In genomic region chr16:1993731-1994131, GRCh38 we compare ENCODE assay signal across 14 cellular contexts. TPM values are rescaled to one million over a fixed set of nuclear protein-coding genes. Genes with fewer than 3 reads are reported as not detected.
DNase-seq lines count a peak whose midpoint lies in the region; ATAC-seq and TF ChIP-seq lines count a peak whose summit lies in the region.
"Had no signal": no experiment of that assay in that cellular context is flagged by ENCODE, and none has a peak within 500 bp of the region (broad histone marks: within the 10 kb centered on the region; RNA-seq: fewer than 3 reads in every experiment).

No MANE protein-coding gene starts in this region.

- H3K9me3 Mint-ChIP-seq in activated CD4-positive, alpha-beta T cell treated with anti-CD3 and anti-CD28 coated beads, Interleukin-2, amount 10 ng/mL, durations not matched to agents 7 days and 5 days, result no peaks in the 10 kb centered on the region
- H3K9me3 Mint-ChIP-seq in brain (peaks cover 0 to 2% (median 2%) of the 10 kb centered on the region in 5 experiments), nephron progenitor cell (no peaks in the 10 kb centered on the region)

- H3K27me3 Mint-ChIP-seq in activated CD4-positive, alpha-beta T cell treated with anti-CD3 and anti-CD28 coated beads, Interleukin-2, amount 10 ng/mL, durations not matched to agents 7 days and 5 days, result peaks cover 16% of the 10 kb centered on the region
- H3K27me3 Mint-ChIP-seq in brain (peaks cover 28% of the 10 kb centered on the region), nephron progenitor cell (ENCODE audit: low read depth, poor library complexity) (peaks cover 40% of the 10 kb centered on the region)

- no peaks in the 10 kb centered on the region for H3K9me3 ChIP-seq in WERI-Rb-1 (ENCODE audit: severe bottlenecking)
- H3K9me3 ChIP-seq: uterus had no signal

- TF ChIP-seq CTCF in brain (conservative IDR thresholded peaks at IDR 0.05), result no peak
- no peak for TF ChIP-seq CTCF in nephron progenitor cell (IDR thresholded peaks at IDR 0.05)
- no peak for TF ChIP-seq CTCF in WERI-Rb-1 (IDR thresholded peaks at IDR 0.05; ENCODE audit: low read depth, low read length)

- H3K27ac ChIP-seq in WERI-Rb-1, result no peak overlapping the region
- H3K27ac ChIP-seq: KMS-11, uterus had no signal

- no peak overlapping the region for H3K4me3 ChIP-seq in WERI-Rb-1 (ENCODE audit: low read depth, low read length)
- H3K4me3 ChIP-seq: uterus had no signal

- CTCF ChIA-PET in activated CD4-positive, alpha-beta T cell treated with anti-CD3 and anti-CD28 coated beads, Interleukin-2, amount 10 ng/mL, durations not matched to agents 7 days and 5 days (lab: Charles Lee), result interaction anchor here (0.9 to 5.0 kb wide), 5 partner anchors 10 to 29 kb away, joined by 3 to 36 read pairs (median 4); partner anchors contain the start of genes GFER and ZNF598

- no peak for DNase-seq in activated CD4-positive, alpha-beta T cell treated with anti-CD3 and anti-CD28 coated beads, Interleukin-2, amount 10 ng/mL, durations not matched to agents 7 days and 5 days
- no peak for DNase-seq in activated CD4-positive, alpha-beta T cell treated with anti-CD3 and anti-CD28 coated beads for 4 hours
- DNase-seq in M059J (ENCODE audit: low read depth), result peak; percentile 52
- DNase-seq in nephron progenitor cell, result no peak
- DNase-seq in WERI-Rb-1, result no peak
- DNase-seq: activated gamma-delta T cell treated with Interleukin-2 at 50 U/mL for 16 hours; stimulated activated CD4-positive, alpha-beta T cell treated with anti-CD3 and anti-CD28 coated beads, Interleukin-2, amount 100 ng/mL, for 24 hours; uterus had no signal

- H3K36me3 ChIP-seq in WERI-Rb-1, result peaks cover 24% of the 10 kb centered on the region
- H3K36me3 ChIP-seq: uterus had no signal

- POLR2A ChIA-PET in activated CD4-positive, alpha-beta T cell treated with anti-CD3 and anti-CD28 coated beads, Interleukin-2, amount 10 ng/mL, durations not matched to agents 7 days and 5 days (lab: Charles Lee), result interaction anchor here (0.9 kb wide), 1 partner anchor 160 kb away, joined by 3 read pairs; no protein-coding TSS in a partner anchor

- ATAC-seq in GM19455 (IDR thresholded peaks at IDR 0.05; ENCODE audit: unreplicated experiment), result no peak
- ATAC-seq in HG03521 (IDR thresholded peaks at IDR 0.05; ENCODE audit: unreplicated experiment), result no peak
- ATAC-seq: Right ventricle myocardium inferior had no signal

- no peaks in the 10 kb centered on the region for H3K27me3 ChIP-seq in WERI-Rb-1 (ENCODE audit: insufficient read depth, low read depth, severe bottlenecking)

- H3K4me1 Mint-ChIP-seq in activated CD4-positive, alpha-beta T cell treated with anti-CD3 and anti-CD28 coated beads, Interleukin-2, amount 10 ng/mL, durations not matched to agents 7 days and 5 days, result peaks cover 24% of the 10 kb centered on the region
- H3K4me1 Mint-ChIP-seq in brain (peaks cover 18% of the 10 kb centered on the region), nephron progenitor cell (peaks cover 12% of the 10 kb centered on the region)

- peak overlapping the region; percentile 80 for H3K27ac Mint-ChIP-seq in activated CD4-positive, alpha-beta T cell treated with anti-CD3 and anti-CD28 coated beads, Interleukin-2, amount 10 ng/mL, durations not matched to agents 7 days and 5 days
- H3K27ac Mint-ChIP-seq in brain (peak overlapping the region in 1 of 5 experiments; percentile 63), nephron progenitor cell (no peak overlapping the region)

- no peak overlapping the region for H3K4me3 Mint-ChIP-seq in activated CD4-positive, alpha-beta T cell treated with anti-CD3 and anti-CD28 coated beads, Interleukin-2, amount 10 ng/mL, durations not matched to agents 7 days and 5 days
- H3K4me3 Mint-ChIP-seq in brain, result peak overlapping the region in 3 of 5 experiments; percentile 41 to 64 (median 62)
- H3K4me3 Mint-ChIP-seq in nephron progenitor cell, result peak overlapping the region; percentile 44

- peaks cover 9% of the 10 kb centered on the region for H3K36me3 Mint-ChIP-seq in activated CD4-positive, alpha-beta T cell treated with anti-CD3 and anti-CD28 coated beads, Interleukin-2, amount 10 ng/mL, durations not matched to agents 7 days and 5 days (ENCODE audit: low read depth)
- H3K36me3 Mint-ChIP-seq in brain (peaks cover 8% of the 10 kb centered on the region), nephron progenitor cell (ENCODE audit: low read depth) (peaks cover 18% of the 10 kb centered on the region)

RNA-seq across cellular contexts. Expression of gene SYNGR3, which starts 4.0 kb away (rescaled TPM):
- total RNA-seq in activated CD4-positive, alpha-beta T cell treated with anti-CD3 and anti-CD28 coated beads, Interleukin-2, amount 10 ng/mL, durations not matched to agents 7 days and 5 days, result 1 to 10 TPM; 1.3 to 1.9 TPM
- 3.4 and 7.1 TPM in 2 replicates for total RNA-seq in M059J (2014; rRNA removed; shearing (Covaris generic))
- polyA plus RNA-seq in brain (ENCODE audit: insufficient read depth, low read depth, low replicate concordance), result 59.3 TPM

RNA-seq across cellular contexts. Expression of gene GFER, which starts 9.7 kb away (rescaled TPM):
- total RNA-seq in activated CD4-positive, alpha-beta T cell treated with anti-CD3 and anti-CD28 coated beads, Interleukin-2, amount 10 ng/mL, durations not matched to agents 7 days and 5 days, result 10 to 100 TPM; 23.8 to 25.2 TPM
- total RNA-seq in M059J (2014; rRNA removed; shearing (Covaris generic)), result 11.7 and 21.0 TPM in 2 replicates
- 51.7 TPM for polyA plus RNA-seq in brain (ENCODE audit: insufficient read depth, low read depth, low replicate concordance)

RNA-seq across cellular contexts. Expression of gene NOXO1, which starts 12.5 kb away (rescaled TPM):
- under 1 TPM; 0.87 to 0.89 TPM for total RNA-seq in activated CD4-positive, alpha-beta T cell treated with anti-CD3 and anti-CD28 coated beads, Interleukin-2, amount 10 ng/mL, durations not matched to agents 7 days and 5 days
- not detected in 2 replicates for total RNA-seq in M059J (2014; rRNA removed; shearing (Covaris generic))
- polyA plus RNA-seq in brain (ENCODE audit: insufficient read depth, low read depth, low replicate concordance), result 4.6 TPM
- total RNA-seq: mononuclear cell had no signal

RNA-seq across cellular contexts. Expression of gene ZNF598, which starts 15.9 kb away (rescaled TPM):
- 10 to 100 TPM; 56.3 to 56.5 TPM for total RNA-seq in activated CD4-positive, alpha-beta T cell treated with anti-CD3 and anti-CD28 coated beads, Interleukin-2, amount 10 ng/mL, durations not matched to agents 7 days and 5 days
- total RNA-seq in M059J (2014; rRNA removed; shearing (Covaris generic)), result 21.3 and 23.9 TPM in 2 replicates
- 32.5 TPM for polyA plus RNA-seq in brain (ENCODE audit: insufficient read depth, low read depth, low replicate concordance)

RNA-seq across cellular contexts. Expression of gene TBL3, which starts 21.9 kb away (rescaled TPM):
- 10 to 100 TPM; 26.1 to 27.0 TPM for total RNA-seq in activated CD4-positive, alpha-beta T cell treated with anti-CD3 and anti-CD28 coated beads, Interleukin-2, amount 10 ng/mL, durations not matched to agents 7 days and 5 days
- total RNA-seq in M059J (2014; rRNA removed; shearing (Covaris generic)), result 42.2 and 76.8 TPM in 2 replicates
- 82.7 TPM for polyA plus RNA-seq in brain (ENCODE audit: insufficient read depth, low read depth, low replicate concordance)
